Comparison of ENCODE assay signal across 26 cellular contexts in genomic region chr14:80077262-80077661, GRCh38.
"Had no signal": no experiment of that assay in that cellular context is flagged by ENCODE, and none has a peak within 500 bp of the region (broad histone marks: within the 10 kb centered on the region; RNA-seq: fewer than 3 reads in every experiment).

No MANE protein-coding gene starts in this region.

- H3K4me1 ChIP-seq: left ventricle myocardium inferior, parathyroid adenoma, thyroid gland, upper lobe of right lung had no signal

- H3K4me2 ChIP-seq: hepatocyte had no signal

- H3K27me3 ChIP-seq: hepatocyte, neutrophil, thyroid gland, upper lobe of right lung had no signal

- H3K79me2 ChIP-seq: hepatocyte, parathyroid adenoma had no signal

- H3K4me3 ChIP-seq: hepatocyte, left ventricle myocardium inferior, thyroid gland, upper lobe of right lung had no signal

- DNase-seq: activated CD4-positive, alpha-beta T cell treated with anti-CD3 and anti-CD28 coated beads, Interleukin-2, amount 10 ng/mL, durations not matched to agents 7 days and 5 days; activated CD4-positive, CD25-positive, alpha-beta regulatory T cell treated with anti-CD3 and anti-CD28 coated beads, Interleukin-2, amount 50 U/mL, for 72 hours; activated CD8-positive, alpha-beta memory T cell treated with anti-CD3 and anti-CD28 coated beads, Interleukin-2, amount 10 ng/mL, durations not matched to agents 7 days and 5 days; activated CD8-positive, alpha-beta T cell treated with anti-CD3 and anti-CD28 coated beads for 36 hours; activated gamma-delta T cell; activated naive CD4-positive, alpha-beta T cell treated with anti-CD3 and anti-CD28 coated beads, Interleukin-2, amount 50 U/mL, for 16 hours; activated naive CD8-positive, alpha-beta T cell treated with anti-CD3 and anti-CD28 coated beads, Interleukin-2, amount 50 U/mL, for 24 hours; activated T-cell treated with anti-CD3 and anti-CD28 coated beads for 4 hours; aorta; central memory CD4-positive, alpha-beta T cell; glutamatergic neuron; immature natural killer cell; left ventricle myocardium inferior; mammary epithelial cell; midbrain; right cardiac atrium; stimulated activated CD4-positive, alpha-beta T cell treated with anti-CD3 and anti-CD28 coated beads, Interleukin-12 subunit alpha, Interleukin-12 subunit beta, amount 100 ng/mL, for 4 hours; stimulated activated CD4-positive, alpha-beta T cell treated with anti-CD3 and anti-CD28 coated beads, Interleukin-4, amount 100 ng/mL, for 4 hours; substantia nigra; thyroid gland; upper lobe of right lung had no signal

- H3K9ac ChIP-seq: parathyroid adenoma had no signal

- H3K36me3 ChIP-seq: left ventricle myocardium inferior, neutrophil, thyroid gland, upper lobe of right lung had no signal

- H3K9me3 ChIP-seq: neutrophil, thyroid gland had no signal

- H3K27ac ChIP-seq: epithelial cell of prostate, hepatocyte, left ventricle myocardium inferior, neutrophil, parathyroid adenoma, thyroid gland, upper lobe of right lung, VCaP had no signal

- ATAC-seq: activated CD8-positive, alpha-beta memory T cell treated with anti-CD3 and anti-CD28 coated beads, Interleukin-2, amount 10 ng/mL, durations not matched to agents 7 days and 5 days; activated CD8-positive, alpha-beta T cell treated with anti-CD3 and anti-CD28 coated beads for 36 hours; activated naive CD8-positive, alpha-beta T cell treated with anti-CD3 and anti-CD28 coated beads, Interleukin-2, amount 50 U/mL, for 24 hours; right cardiac atrium; upper lobe of right lung had no signal

- H2AFZ ChIP-seq: hepatocyte, parathyroid adenoma had no signal
